2 cellular contexts compared by ENCODE assay signal in the genomic region with DNA sequence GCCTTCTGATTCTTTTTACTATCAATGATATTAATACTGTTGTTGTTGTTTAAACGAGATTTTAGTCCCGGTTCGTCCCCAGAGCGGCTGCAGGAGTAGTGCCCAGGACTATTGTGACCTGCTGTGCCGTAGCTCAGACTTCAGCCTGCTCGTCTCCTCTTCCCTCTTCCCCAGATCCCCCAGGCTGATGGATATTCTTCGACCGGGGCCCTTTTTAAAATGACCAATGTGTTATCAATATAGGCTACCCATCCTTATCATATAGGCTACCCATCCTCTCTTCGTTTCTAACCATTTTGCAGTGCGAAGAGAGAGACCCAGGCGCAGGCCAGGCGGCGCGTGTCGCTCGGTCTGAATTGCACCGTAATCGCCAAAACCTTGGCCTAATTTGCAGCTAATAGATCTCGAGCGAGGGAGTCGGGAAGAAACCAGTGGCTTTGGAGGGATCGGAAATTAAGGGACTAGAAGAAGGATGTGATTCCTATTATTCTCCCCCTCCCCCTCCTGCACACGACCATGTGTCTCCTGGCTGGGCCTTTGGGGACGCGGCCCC.
A peak's percentile ranks its signal among the peaks of the same experiment; 100 is the strongest.
TF ChIP-seq lines count a peak whose summit lies in the region.

No MANE protein-coding gene starts in this region.

TF ChIP-seq in GM23338, 12 proteins besides CTCF, POLR2A, EP300 and RAD21:
- TF ChIP-seq, protein P1, sequence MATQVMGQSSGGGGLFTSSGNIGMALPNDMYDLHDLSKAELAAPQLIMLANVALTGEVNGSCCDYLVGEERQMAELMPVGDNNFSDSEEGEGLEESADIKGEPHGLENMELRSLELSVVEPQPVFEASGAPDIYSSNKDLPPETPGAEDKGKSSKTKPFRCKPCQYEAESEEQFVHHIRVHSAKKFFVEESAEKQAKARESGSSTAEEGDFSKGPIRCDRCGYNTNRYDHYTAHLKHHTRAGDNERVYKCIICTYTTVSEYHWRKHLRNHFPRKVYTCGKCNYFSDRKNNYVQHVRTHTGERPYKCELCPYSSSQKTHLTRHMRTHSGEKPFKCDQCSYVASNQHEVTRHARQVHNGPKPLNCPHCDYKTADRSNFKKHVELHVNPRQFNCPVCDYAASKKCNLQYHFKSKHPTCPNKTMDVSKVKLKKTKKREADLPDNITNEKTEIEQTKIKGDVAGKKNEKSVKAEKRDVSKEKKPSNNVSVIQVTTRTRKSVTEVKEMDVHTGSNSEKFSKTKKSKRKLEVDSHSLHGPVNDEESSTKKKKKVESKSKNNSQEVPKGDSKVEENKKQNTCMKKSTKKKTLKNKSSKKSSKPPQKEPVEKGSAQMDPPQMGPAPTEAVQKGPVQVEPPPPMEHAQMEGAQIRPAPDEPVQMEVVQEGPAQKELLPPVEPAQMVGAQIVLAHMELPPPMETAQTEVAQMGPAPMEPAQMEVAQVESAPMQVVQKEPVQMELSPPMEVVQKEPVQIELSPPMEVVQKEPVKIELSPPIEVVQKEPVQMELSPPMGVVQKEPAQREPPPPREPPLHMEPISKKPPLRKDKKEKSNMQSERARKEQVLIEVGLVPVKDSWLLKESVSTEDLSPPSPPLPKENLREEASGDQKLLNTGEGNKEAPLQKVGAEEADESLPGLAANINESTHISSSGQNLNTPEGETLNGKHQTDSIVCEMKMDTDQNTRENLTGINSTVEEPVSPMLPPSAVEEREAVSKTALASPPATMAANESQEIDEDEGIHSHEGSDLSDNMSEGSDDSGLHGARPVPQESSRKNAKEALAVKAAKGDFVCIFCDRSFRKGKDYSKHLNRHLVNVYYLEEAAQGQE (IDR thresholded peaks at IDR 0.05; ENCODE audit: unreplicated experiment) = no peak
- no peak for TF ChIP-seq NANOG (IDR thresholded peaks at IDR 0.05; ENCODE audit: borderline replicate concordance)
- TF ChIP-seq POLR2AphosphoS5 (IDR thresholded peaks at IDR 0.05; ENCODE audit: low read depth) = no peak
- TF ChIP-seq EZH2 (IDR thresholded peaks at IDR 0.05; ENCODE audit: low read depth, unreplicated experiment) = peak; percentile 72
- TF ChIP-seq JUNB (IDR thresholded peaks at IDR 0.05; ENCODE audit: unreplicated experiment) = no peak

TF ChIP-seq in K562, 482 proteins besides CTCF, POLR2A, EP300 and RAD21:
- TF ChIP-seq, protein P2, sequence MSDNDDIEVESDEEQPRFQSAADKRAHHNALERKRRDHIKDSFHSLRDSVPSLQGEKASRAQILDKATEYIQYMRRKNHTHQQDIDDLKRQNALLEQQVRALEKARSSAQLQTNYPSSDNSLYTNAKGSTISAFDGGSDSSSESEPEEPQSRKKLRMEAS (CRISPR knock-in tag; IDR thresholded peaks at IDR 0.05) = 0 out of 2 replicates have a peak, but pooled peaks have one; percentile 15
- no peak for TF ChIP-seq HDAC6 (IDR thresholded peaks at IDR 0.05; ENCODE audit: low read depth, low read length)
